ENCODE assay signal across 8 cellular contexts in genomic region chr4:147924604-147925412, GRCh38.
A peak's percentile ranks its signal among the peaks of the same experiment; 100 is the strongest.
DNase-seq lines count a peak whose midpoint lies in the region; ATAC-seq and TF ChIP-seq lines count a peak whose summit lies in the region.

No MANE protein-coding gene starts in this region.

- DNase-seq in AG09319 (ENCODE audit: extremely low read depth, low read depth) (no peak), H4 (ENCODE audit: low spot score) (peak; percentile 46), UCSD-AML1 (lab: John Stamatoyannopoulos, UW; ENCODE audit: unreplicated experiment) (peak; percentile 18), islet precursor cell (peak; percentile 68), esophagus squamous epithelium (lab: John Stamatoyannopoulos, UW) (no peak), NCI-H187 treated with DMSO at 0.1 percent for 48 hours (lab: John Stamatoyannopoulos, UW) (no peak)
- no peak for DNase-seq in effector memory CD4-positive, alpha-beta T cell

- no peaks in the 10 kb centered on the region for H3K9me3 ChIP-seq in effector memory CD4-positive, alpha-beta T cell (ENCODE audit: control insufficient read depth, low read length)
- no peaks in the 10 kb centered on the region for H3K9me3 ChIP-seq in esophagus squamous epithelium

- TF ChIP-seq CTCF in AG09319 (IDR thresholded peaks at IDR 0.05; ENCODE audit: low read depth, low read length): peak; percentile 44
- peak in 3 of 6 experiments; percentile 26 to 45 (median 29) for TF ChIP-seq CTCF in esophagus squamous epithelium (IDR thresholded peaks at IDR 0.05)

- TF ChIP-seq POLR2A in esophagus squamous epithelium (IDR thresholded peaks at IDR 0.05): no peak

- no peaks in the 10 kb centered on the region for H3K4me1 ChIP-seq in effector memory CD4-positive, alpha-beta T cell (ENCODE audit: control insufficient read depth, insufficient read depth, low read length, poor library complexity, severe bottlenecking)
- H3K4me1 ChIP-seq in esophagus squamous epithelium: peaks cover 0 to 13% (median 0%) of the 10 kb centered on the region in 3 donors

- WGBS in esophagus squamous epithelium, 2 donors: 47 to 48% methylated on average over 3 of the region's 3 CpGs

- intact Hi-C loops in esophagus squamous epithelium (cut with DNase I): no loop called here

- no peak for ATAC-seq in GM18519 (IDR thresholded peaks at IDR 0.05; ENCODE audit: low FRiP score, unreplicated experiment)

- H3K4me3 ChIP-seq in effector memory CD4-positive, alpha-beta T cell (ENCODE audit: insufficient read depth, low read depth, low read length, poor library complexity, severe bottlenecking): no peak overlapping the region
- no peak overlapping the region for H3K4me3 ChIP-seq in esophagus squamous epithelium

- H3K27me3 ChIP-seq in effector memory CD4-positive, alpha-beta T cell (replicated peaks; ENCODE audit: control insufficient read depth, insufficient read depth, low read length, poor library complexity, severe bottlenecking): no peaks in the 10 kb centered on the region
- H3K27me3 ChIP-seq in esophagus squamous epithelium: no peaks in the 10 kb centered on the region

- H3K27ac ChIP-seq in effector memory CD4-positive, alpha-beta T cell (ENCODE audit: insufficient read depth, low read length, poor library complexity, severe bottlenecking): no peak overlapping the region
- H3K27ac ChIP-seq in esophagus squamous epithelium: no peak overlapping the region

- H3K36me3 ChIP-seq in effector memory CD4-positive, alpha-beta T cell (ENCODE audit: control insufficient read depth, insufficient read depth, low read length): no peaks in the 10 kb centered on the region
- peaks cover 0 to 42% (median 0%) of the 10 kb centered on the region in 3 donors for H3K36me3 ChIP-seq in esophagus squamous epithelium

Comparison
In these comparisons a context has a peak if more than half of its experiments do, and no peak if none do; other contexts are left out.
1. DNase-seq: peak in H4 (single experiment), UCSD-AML1 (single experiment) and islet precursor cell (single experiment); none in AG09319 (single experiment), effector memory CD4-positive, alpha-beta T cell (0 of 3), esophagus squamous epithelium (single experiment) and NCI-H187 treated with DMSO at 0.1 percent for 48 hours (single experiment).